In genomic region chr2:132733119-132733518, GRCh38 we compare ENCODE assay signal across 27 cellular contexts.
DNase-seq lines count a peak whose midpoint lies in the region; ATAC-seq, FAIRE-seq and TF ChIP-seq lines count a peak whose summit lies in the region.
"Had no signal": no experiment of that assay in that cellular context is flagged by ENCODE, and none has a peak within 500 bp of the region (broad histone marks: within the 10 kb centered on the region; RNA-seq: fewer than 3 reads in every experiment).

No MANE protein-coding gene starts in this region.

- no peak for ATAC-seq in HepG2
- ATAC-seq in right lobe of liver: no peak

- CTCF ChIA-PET in HepG2 (lab: Yijun Ruan, JAX; ENCODE audit: low intra/inter-chr PET ratio, low total read pairs): no interaction called here

- H3K4me3 ChIP-seq in HepG2 (replicated peaks in 1 of 3; ENCODE audit: insufficient read depth in 1 of 3, low read depth in 2 of 3, low read length in 3 of 3) (no peak overlapping the region), right lobe of liver (no peak overlapping the region)
- H3K4me3 ChIP-seq: GM23248 had no signal

- H3K4me1 ChIP-seq in HepG2 (ENCODE audit: insufficient read depth, low read length): no peaks in the 10 kb centered on the region
- H3K4me1 ChIP-seq in right lobe of liver: no peaks in the 10 kb centered on the region
- H3K4me1 ChIP-seq: BE2C had no signal

- H4K20me1 ChIP-seq in HepG2 (ENCODE audit: insufficient read depth, low read length): no peaks in the 10 kb centered on the region

- WGBS in HepG2 (ENCODE audit: low lambda C conversion rate): 33% methylated on average over 5 of the region's 5 CpGs
- WGBS in right lobe of liver (ENCODE audit: insufficient coverage, low coverage, low lambda C conversion rate, missing lambda C conversion rate): 85% methylated on average over 5 of the region's 5 CpGs

- H2AFZ ChIP-seq in HepG2 (ENCODE audit: low read length): no peak overlapping the region
- H2AFZ ChIP-seq: GM23248 had no signal

- intact Hi-C loops in HepG2 (cut with micrococcal nuclease; ENCODE audit: unreplicated experiment): loop anchor here (5.0 kb wide), 1 partner anchor 799 kb away; no protein-coding TSS in a partner anchor
- intact Hi-C loops in right lobe of liver (cut with DNase I): no loop called here

- TF ChIP-seq EP300 in HepG2 (IDR thresholded peaks at IDR 0.05; ENCODE audit: low read depth in 2 of 2, low read length in 2 of 2) (no peak), HepG2 (CRISPR knock-in tag; IDR thresholded peaks at IDR 0.05; ENCODE audit: borderline replicate concordance) (no peak)

- no peak for FAIRE-seq in HepG2 (lab: Jason Lieb, UNC)
- FAIRE-seq: GM18507, HTR-8/SVneo, RCC 7860 had no signal

- H3K27me3 ChIP-seq in HepG2 (ENCODE audit: control insufficient read depth in 1 of 2, insufficient read depth in 2 of 2, low read length in 2 of 2) (no peaks in the 10 kb centered on the region), right lobe of liver (no peaks in the 10 kb centered on the region)
- H3K27me3 ChIP-seq: BE2C had no signal

- no peak overlapping the region for H3K9ac ChIP-seq in HepG2 (ENCODE audit: insufficient read depth, low read depth, low read length)
- H3K9ac ChIP-seq: GM23248, SK-N-SH had no signal

- in situ Hi-C loops in HepG2 (cut with HindIII; ENCODE audit: extremely low pct_ligation_motif_present, low pct_unique_long_range_greater_than_20kb): no loop called here

- no peak for DNase-seq in HepG2 (ENCODE audit: low spot score)
- no peak for DNase-seq in right lobe of liver
- DNase-seq in amniotic epithelial cell (ENCODE audit: low read depth): peak; percentile 36
- peak; percentile 15 for DNase-seq in non-pigmented ciliary epithelial cell (ENCODE audit: low read depth)
- no peak for DNase-seq in NCI-H128 (lab: John Stamatoyannopoulos, UW; ENCODE audit: unreplicated experiment)
- no peak for DNase-seq in NCI-H2107 treated with DMSO at 0.1 percent for 48 hours (lab: John Stamatoyannopoulos, UW; ENCODE audit: unreplicated experiment)
- no peak for DNase-seq in NCI-H146 treated with DMSO at 0.1 percent for 48 hours (lab: John Stamatoyannopoulos, UW; ENCODE audit: unreplicated experiment)
- DNase-seq: 8988T; ACHN; BE2C; Calu3; CD8-positive, alpha-beta memory T cell; DND-41; GM23248; H7; KG1; NCI-H1105 treated with DMSO at 0.1 percent for 48 hours; NCI-H1694 treated with DMSO at 0.1 percent for 48 hours; NCI-H2081; NCI-H2171; NCI-H226; NCI-H510A; SK-N-SH; SW 1271 had no signal

- TF ChIP-seq POLR2A in HepG2 (IDR thresholded peaks at IDR 0.05; ENCODE audit: insufficient read depth in 1 of 2, low read depth in 2 of 2, low read length in 2 of 2) (no peak), right lobe of liver (IDR thresholded peaks at IDR 0.05) (no peak)

- H3K27ac ChIP-seq in HepG2 (ENCODE audit: extremely low read length, insufficient read depth, low read length) (no peak overlapping the region), right lobe of liver (no peak overlapping the region)
- H3K27ac ChIP-seq: GM23248 had no signal

- POLR2A ChIA-PET in HepG2 (lab: Yijun Ruan, JAX): no interaction called here

- BruUV-seq in HepG2 (replicated peaks; lab: Mats Ljungman, UMichigan): no TSS peak

- TF ChIP-seq RAD21 in HepG2 (CRISPR knock-in tag; IDR thresholded peaks at IDR 0.05): no peak

- H3K36me3 ChIP-seq in HepG2 (replicated peaks in 1 of 2; ENCODE audit: control insufficient read depth in 1 of 2, insufficient read depth in 2 of 2, low read length in 2 of 2) (no peaks in the 10 kb centered on the region), right lobe of liver (no peaks in the 10 kb centered on the region)
- H3K36me3 ChIP-seq: BE2C had no signal

- H3K4me2 ChIP-seq in HepG2 (ENCODE audit: low read depth, low read length): no peak overlapping the region
- H3K4me2 ChIP-seq: SK-N-SH had no signal

- H3K9me3 ChIP-seq in HepG2 (ENCODE audit: low read length): peaks cover 50% of the 10 kb centered on the region; the same call in 1 of the 2 replicates
- no peaks in the 10 kb centered on the region for H3K9me3 ChIP-seq in right lobe of liver
- H3K9me3 ChIP-seq: BE2C, SK-N-SH had no signal

- H3K79me2 ChIP-seq in HepG2 (ENCODE audit: insufficient read depth, low read length): no peaks in the 10 kb centered on the region

- TF ChIP-seq CTCF in HepG2 (CRISPR knock-in tag; IDR thresholded peaks at IDR 0.05) (no peak), right lobe of liver (IDR thresholded peaks at IDR 0.05) (no peak)

TF ChIP-seq in HepG2, 621 proteins besides CTCF, POLR2A, EP300 and RAD21:
- TF ChIP-seq CEBPB (IDR thresholded peaks at IDR 0.05; ENCODE audit: borderline replicate concordance, low read depth, low read length) (0 out of 2 replicates have a peak, but pooled peaks have one; percentile 20), ZBTB7A (CRISPR knock-in tag; IDR thresholded peaks at IDR 0.05) (no peak), TGIF2 (CRISPR knock-in tag; IDR thresholded peaks at IDR 0.05) (no peak)
- TF ChIP-seq, protein P1, sequence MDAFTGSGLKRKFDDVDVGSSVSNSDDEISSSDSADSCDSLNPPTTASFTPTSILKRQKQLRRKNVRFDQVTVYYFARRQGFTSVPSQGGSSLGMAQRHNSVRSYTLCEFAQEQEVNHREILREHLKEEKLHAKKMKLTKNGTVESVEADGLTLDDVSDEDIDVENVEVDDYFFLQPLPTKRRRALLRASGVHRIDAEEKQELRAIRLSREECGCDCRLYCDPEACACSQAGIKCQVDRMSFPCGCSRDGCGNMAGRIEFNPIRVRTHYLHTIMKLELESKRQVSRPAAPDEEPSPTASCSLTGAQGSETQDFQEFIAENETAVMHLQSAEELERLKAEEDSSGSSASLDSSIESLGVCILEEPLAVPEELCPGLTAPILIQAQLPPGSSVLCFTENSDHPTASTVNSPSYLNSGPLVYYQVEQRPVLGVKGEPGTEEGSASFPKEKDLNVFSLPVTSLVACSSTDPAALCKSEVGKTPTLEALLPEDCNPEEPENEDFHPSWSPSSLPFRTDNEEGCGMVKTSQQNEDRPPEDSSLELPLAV (CRISPR knock-in tag; conservative IDR thresholded peaks at IDR 0.05; ENCODE audit: low read depth): no peak

Comparison
In these comparisons a context has a peak if more than half of its experiments do, and no peak if none do; other contexts are left out.
1. DNase-seq: peak in amniotic epithelial cell (single experiment) and non-pigmented ciliary epithelial cell (single experiment); none in HepG2 (single experiment), right lobe of liver (0 of 3), NCI-H128 (single experiment), NCI-H2107 treated with DMSO at 0.1 percent for 48 hours (single experiment) and NCI-H146 treated with DMSO at 0.1 percent for 48 hours (single experiment).